ENCODE assay signal across 25 cellular contexts in the genomic region with DNA sequence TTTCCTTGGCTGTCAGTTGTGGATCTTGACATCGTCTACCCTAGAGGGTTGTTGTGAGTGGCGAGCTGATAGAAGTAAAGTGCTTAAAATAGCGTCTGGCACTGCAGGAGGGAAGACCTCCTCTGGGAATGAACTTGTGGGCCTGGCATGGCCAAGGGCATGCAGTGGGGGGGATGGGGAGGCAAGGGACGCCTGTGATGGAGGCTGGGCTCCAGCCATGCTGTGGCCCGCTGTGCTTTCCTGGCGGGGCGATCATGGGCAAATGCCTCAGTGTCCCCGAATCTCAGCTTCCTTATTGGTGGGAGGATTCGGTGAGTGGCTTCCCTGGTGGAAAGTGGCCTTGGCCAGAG. TPM values are rescaled to one million over a fixed set of nuclear protein-coding genes. Genes with fewer than 3 reads are reported as not detected.
A peak's percentile ranks its signal among the peaks of the same experiment; 100 is the strongest.
DNase-seq lines count a peak whose midpoint lies in the region; ATAC-seq and TF ChIP-seq lines count a peak whose summit lies in the region.
"Had no signal": no experiment of that assay in that cellular context is flagged by ENCODE, and none has a peak within 500 bp of the region (broad histone marks: within the 10 kb centered on the region; RNA-seq: fewer than 3 reads in every experiment).

No MANE protein-coding gene starts in this region.

- H3K9me3 ChIP-seq in HUES64 (ENCODE audit: insufficient read depth, low read depth, low read length) = no peaks in the 10 kb centered on the region
- H3K9me3 ChIP-seq in iPS-20b (ENCODE audit: insufficient read depth, low read depth, low read length) = no peaks in the 10 kb centered on the region
- H3K9me3 ChIP-seq in gastrocnemius medialis = no peaks in the 10 kb centered on the region
- H3K9me3 ChIP-seq: tibial nerve had no signal

- in situ Hi-C loops in gastrocnemius medialis (cut with MboI; ENCODE audit: low sequenced_read_pairs in 4 of 4) = no loop called here

- peak overlapping the region; percentile 94 for H3K27ac Mint-ChIP-seq in glutamatergic neuron (ENCODE audit: unreplicated experiment)
- H3K27ac Mint-ChIP-seq: activated B cell treated with CpG ODN at 0.5 μM for 24 hours; activated naive CD4-positive, alpha-beta T cell treated with anti-CD3 and anti-CD28 coated beads, Interleukin-2, amount 50 U/mL, for 24 hours; CD4-positive, alpha-beta T cell; dendritic cell treated with granulocyte-macrophage colony-stimulating factor and Interleukin-4, amounts not matched to agents 40 ng/mL and 50 ng/mL, for 4 days; mesothelial cell of epicardium; naive thymus-derived CD8-positive, alpha-beta T cell had no signal

- 68% methylated on average over 9 of the region's 9 CpGs for WGBS in HUES64

- no peak for TF ChIP-seq POLR2A in gastrocnemius medialis (IDR thresholded peaks at IDR 0.05)

- H3K27me3 ChIP-seq in HUES64 (ENCODE audit: insufficient read depth, low read length) (no peaks in the 10 kb centered on the region), iPS-20b (ENCODE audit: insufficient read depth, low read length) (no peaks in the 10 kb centered on the region), gastrocnemius medialis (no peaks in the 10 kb centered on the region)
- H3K27me3 ChIP-seq: tibial nerve had no signal

- peaks cover 37% of the 10 kb centered on the region for H3K4me1 Mint-ChIP-seq in glutamatergic neuron (ENCODE audit: low read depth, unreplicated experiment)

- peak in 1 of 2 donors; percentile 41 for ATAC-seq in gastrocnemius medialis
- no peak for ATAC-seq in HG03378 (IDR thresholded peaks at IDR 0.05; ENCODE audit: unreplicated experiment)
- ATAC-seq: HepG2; naive thymus-derived CD8-positive, alpha-beta T cell had no signal

- peaks cover 2% of the 10 kb centered on the region for H3K27me3 Mint-ChIP-seq in glutamatergic neuron (ENCODE audit: unreplicated experiment)
- H3K27me3 Mint-ChIP-seq: activated B cell treated with CpG ODN at 0.5 μM for 24 hours; activated naive CD4-positive, alpha-beta T cell treated with anti-CD3 and anti-CD28 coated beads, Interleukin-2, amount 50 U/mL, for 24 hours; CD4-positive, alpha-beta T cell; dendritic cell treated with granulocyte-macrophage colony-stimulating factor and Interleukin-4, amounts not matched to agents 40 ng/mL and 50 ng/mL, for 4 days; naive thymus-derived CD8-positive, alpha-beta T cell had no signal

- H3K4me1 ChIP-seq in HUES64 (ENCODE audit: insufficient read depth, low read length) (peaks cover 43% of the 10 kb centered on the region), iPS-20b (ENCODE audit: insufficient read depth, low read length) (peaks cover 40% of the 10 kb centered on the region), gastrocnemius medialis (peaks cover 75 to 96% of the 10 kb centered on the region in 2 donors)

- peak overlapping the region; percentile 84 for H3K4me3 Mint-ChIP-seq in glutamatergic neuron (ENCODE audit: unreplicated experiment)
- H3K4me3 Mint-ChIP-seq: activated B cell treated with CpG ODN at 0.5 μM for 24 hours; activated naive CD4-positive, alpha-beta T cell treated with anti-CD3 and anti-CD28 coated beads, Interleukin-2, amount 50 U/mL, for 24 hours; CD4-positive, alpha-beta T cell; dendritic cell treated with granulocyte-macrophage colony-stimulating factor and Interleukin-4, amounts not matched to agents 40 ng/mL and 50 ng/mL, for 4 days; mesothelial cell of epicardium; naive thymus-derived CD8-positive, alpha-beta T cell had no signal

- TF ChIP-seq CTCF in glutamatergic neuron (IDR thresholded peaks at IDR 0.05; ENCODE audit: partially characterized antibody, unreplicated experiment) = no peak
- no peak for TF ChIP-seq CTCF in gastrocnemius medialis (IDR thresholded peaks at IDR 0.05 in 4 of 5, conservative IDR thresholded peaks at IDR 0.05 in 1 of 5)

- H3K9ac ChIP-seq in HUES64 (ENCODE audit: low read depth, low read length) (no peak overlapping the region), iPS-20b (ENCODE audit: low read depth, low read length) (peak overlapping the region; percentile 63; the same call in 1 of the 2 replicates)
- H3K9ac ChIP-seq: parathyroid adenoma had no signal

- no peak for DNase-seq in glutamatergic neuron
- DNase-seq in gastrocnemius medialis = peak in 1 of 2 donors; percentile 57
- no peak for DNase-seq in GM19240 (ENCODE audit: insufficient read length, low spot score)
- DNase-seq in NCI-H345 treated with DMSO at 0.1 percent for 48 hours (lab: John Stamatoyannopoulos, UW; ENCODE audit: unreplicated experiment) = no peak
- no peak for DNase-seq in hippocampal formation (lab: John Stamatoyannopoulos, UW)
- DNase-seq: activated B cell treated with CpG ODN at 0.5 μM for 24 hours; CD4-positive, alpha-beta T cell; DMS 273 treated with DMSO at 0.1 percent for 48 hours; naive thymus-derived CD8-positive, alpha-beta T cell; NCI-H1048; NCI-H187 treated with DMSO at 0.1 percent for 48 hours; NCI-H226; NCI-H774; SHP77; stimulated activated CD8-positive, alpha-beta memory T cell treated with anti-CD3 and anti-CD28 coated beads, Interleukin-4, amount 100 ng/mL, for 48 hours; T-helper 9 cell had no signal

- H3K27ac ChIP-seq in HUES64 (ENCODE audit: low read depth, low read length) (0 out of 2 replicates have a peak overlapping the region, but pooled peaks have one; percentile 19), iPS-20b (ENCODE audit: low read length) (peak overlapping the region; percentile 85), gastrocnemius medialis (peak overlapping the region; percentile 84 to 98 (median 92))
- H3K27ac ChIP-seq: parathyroid adenoma had no signal

- intact Hi-C loops in gastrocnemius medialis (cut with DNase I; ENCODE audit: low total_unique reads) = no loop called here

- H3K36me3 ChIP-seq in HUES64 (ENCODE audit: insufficient read depth, low read length) (no peaks in the 10 kb centered on the region), iPS-20b (ENCODE audit: insufficient read depth, low read depth, low read length) (no peaks in the 10 kb centered on the region), gastrocnemius medialis (no peaks in the 10 kb centered on the region)
- H3K36me3 ChIP-seq: tibial nerve had no signal

- no peaks in the 10 kb centered on the region for H3K36me3 Mint-ChIP-seq in glutamatergic neuron (ENCODE audit: unreplicated experiment)
- H3K36me3 Mint-ChIP-seq: activated naive CD4-positive, alpha-beta T cell treated with anti-CD3 and anti-CD28 coated beads, Interleukin-2, amount 50 U/mL, for 24 hours; mesothelial cell of epicardium had no signal

- H3K4me3 ChIP-seq in HUES64 (ENCODE audit: low read length) = no peak overlapping the region
- H3K4me3 ChIP-seq in iPS-20b (ENCODE audit: low read length) = peak overlapping the region; percentile 34; the same call in 1 of the 2 replicates
- no peak overlapping the region for H3K4me3 ChIP-seq in gastrocnemius medialis
- H3K4me3 ChIP-seq: tibial nerve had no signal

- H3K9me3 Mint-ChIP-seq in glutamatergic neuron (ENCODE audit: unreplicated experiment) = peaks cover 10% of the 10 kb centered on the region
- H3K9me3 Mint-ChIP-seq: activated B cell treated with CpG ODN at 0.5 μM for 24 hours; activated naive CD4-positive, alpha-beta T cell treated with anti-CD3 and anti-CD28 coated beads, Interleukin-2, amount 50 U/mL, for 24 hours; CD4-positive, alpha-beta T cell; dendritic cell treated with granulocyte-macrophage colony-stimulating factor and Interleukin-4, amounts not matched to agents 40 ng/mL and 50 ng/mL, for 4 days; mesothelial cell of epicardium; naive thymus-derived CD8-positive, alpha-beta T cell had no signal

RNA-seq across cellular contexts. Expression of a gene that starts 10.7 kb away (rescaled TPM):
- polyA plus RNA-seq in HUES64 (2013, experiment 1 of 2) = 104 TPM
- polyA plus RNA-seq in HUES64 (2013, experiment 2 of 2) = 111 TPM
- total RNA-seq in glutamatergic neuron (ENCODE audit: unreplicated experiment) = 133 TPM
- total RNA-seq in gastrocnemius medialis = 10 to 100 TPM; 31.2 to 58.5 (median 53.0) TPM

RNA-seq across cellular contexts. Expression of a gene that starts 33.9 kb away (rescaled TPM):
- polyA plus RNA-seq in HUES64 (2013, experiment 1 of 2) = not detected
- polyA plus RNA-seq in HUES64 (2013, experiment 2 of 2) = not detected
- total RNA-seq in glutamatergic neuron (ENCODE audit: unreplicated experiment) (0.44 TPM), gastrocnemius medialis (1 to 10 TPM; 1.4 to 3.9 (median 1.9) TPM)
- total RNA-seq: HepG2 had no signal

RNA-seq across cellular contexts. Expression of a gene that starts 46.1 kb away (rescaled TPM):
- 23.3 TPM for polyA plus RNA-seq in HUES64 (2013, experiment 1 of 2)
- 24.2 TPM for polyA plus RNA-seq in HUES64 (2013, experiment 2 of 2)
- total RNA-seq in glutamatergic neuron (ENCODE audit: unreplicated experiment) (10.4 TPM), gastrocnemius medialis (10 to 100 TPM; 33.0 to 90.0 (median 57.1) TPM)

RNA-seq across cellular contexts. Expression of a gene that starts 46.4 kb away (rescaled TPM):
- 28.6 TPM for polyA plus RNA-seq in HUES64 (2013, experiment 1 of 2)
- 32.5 TPM for polyA plus RNA-seq in HUES64 (2013, experiment 2 of 2)
- total RNA-seq in glutamatergic neuron (ENCODE audit: unreplicated experiment) = 47.2 TPM
- total RNA-seq in gastrocnemius medialis = 10 to 100 TPM; 17.8 to 30.8 (median 24.2) TPM

RNA-seq across cellular contexts. Expression of a gene that starts 46.5 kb away (rescaled TPM):
- 16.0 TPM for polyA plus RNA-seq in HUES64 (2013, experiment 1 of 2)
- polyA plus RNA-seq in HUES64 (2013, experiment 2 of 2) = 15.5 TPM
- total RNA-seq in glutamatergic neuron (ENCODE audit: unreplicated experiment) (31.8 TPM), gastrocnemius medialis (10 to 100 TPM; 28.7 to 54.5 (median 34.8) TPM)

Comparison
In these comparisons a context has a peak if more than half of its experiments do, and no peak if none do; other contexts are left out.
1. H3K27ac ChIP-seq: peak in every context shown above with its lines; median percentile 92 in gastrocnemius medialis; 85 in iPS-20b; 19 in HUES64.